In the genomic region with DNA sequence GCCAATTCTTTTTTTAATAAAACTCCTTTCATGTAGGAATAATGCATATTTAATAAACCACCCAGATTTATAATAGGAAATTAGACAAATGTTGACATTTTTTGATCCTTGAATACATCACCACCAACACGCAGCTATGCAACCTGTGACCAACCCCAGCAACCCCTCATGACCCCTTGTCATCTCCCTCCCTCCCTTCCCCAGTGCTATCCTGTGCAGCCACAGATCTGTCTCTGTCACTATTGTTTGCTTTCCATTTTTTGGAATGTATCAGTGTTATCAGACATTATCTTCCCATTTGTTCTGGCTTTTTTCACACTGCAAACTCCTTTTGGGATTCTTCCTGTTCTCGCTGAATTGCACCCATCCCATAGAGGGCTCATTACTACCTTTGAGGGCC, we compare ENCODE assay signal across 22 cellular contexts.
"Had no signal": no experiment of that assay in that cellular context is flagged by ENCODE, and none has a peak within 500 bp of the region (broad histone marks: within the 10 kb centered on the region; RNA-seq: fewer than 3 reads in every experiment).

No MANE protein-coding gene starts in this region.

- H3K4me3 Mint-ChIP-seq: nephron; neural progenitor cell; stimulated activated naive CD8-positive, alpha-beta T cell treated with anti-CD3 and anti-CD28 coated beads, Interleukin-15, amount 100 ng/mL, for 72 hours had no signal

- H3K4me1 ChIP-seq: gastrocnemius medialis, neural progenitor cell, parathyroid adenoma, right lobe of liver, suprapubic skin, upper lobe of right lung, uterus had no signal

- H3K27me3 ChIP-seq: right lobe of liver had no signal

- H3K27ac Mint-ChIP-seq: nephron, neural progenitor cell, progenitor cell of endocrine pancreas had no signal

- DNase-seq: cortex of kidney; dorsolateral prefrontal cortex; effector CD4-positive, alpha-beta T cell; foreskin fibroblast; gastrocnemius medialis; head of caudate nucleus; left ventricle myocardium superior; lower lobe of right lung; right lobe of liver; small intestine; stimulated activated CD4-positive, alpha-beta T cell treated with anti-CD3 and anti-CD28 coated beads, Interleukin-15, amount 100 ng/mL, for 24 hours; stimulated activated CD4-positive, alpha-beta T cell treated with anti-CD3 and anti-CD28 coated beads, Interleukin-2, amount 100 ng/mL, for 48 hours; stimulated activated naive CD4-positive, alpha-beta T cell; stimulated activated naive CD8-positive, alpha-beta T cell treated with anti-CD3 and anti-CD28 coated beads, Interleukin-15, amount 100 ng/mL, for 72 hours; transverse colon; upper lobe of right lung; uterus had no signal

- H3K36me3 ChIP-seq: gastrocnemius medialis, lower lobe of right lung, neural progenitor cell, right lobe of liver, suprapubic skin, transverse colon, upper lobe of right lung, uterus had no signal

- H3K36me3 Mint-ChIP-seq: neural progenitor cell had no signal

- H3K4me3 ChIP-seq: dorsolateral prefrontal cortex, gastrocnemius medialis, lower lobe of right lung, neural progenitor cell, right lobe of liver, suprapubic skin, transverse colon, upper lobe of right lung, uterus had no signal

- ATAC-seq: gastrocnemius medialis; right lobe of liver; stimulated activated naive CD8-positive, alpha-beta T cell treated with anti-CD3 and anti-CD28 coated beads, Interleukin-15, amount 100 ng/mL, for 72 hours; upper lobe of right lung had no signal

- H3K27ac ChIP-seq: dorsolateral prefrontal cortex, gastrocnemius medialis, lower lobe of right lung, neural progenitor cell, parathyroid adenoma, right lobe of liver, suprapubic skin, transverse colon, upper lobe of right lung, uterus had no signal

- H3K4me1 Mint-ChIP-seq: nephron had no signal

- H3K9me3 Mint-ChIP-seq: nephron; stimulated activated naive CD8-positive, alpha-beta T cell treated with anti-CD3 and anti-CD28 coated beads, Interleukin-15, amount 100 ng/mL, for 72 hours had no signal

- H3K9me3 ChIP-seq: gastrocnemius medialis, lower lobe of right lung, right lobe of liver, suprapubic skin, transverse colon, upper lobe of right lung, uterus had no signal
